8 cellular contexts compared by ENCODE assay signal in the genomic region with DNA sequence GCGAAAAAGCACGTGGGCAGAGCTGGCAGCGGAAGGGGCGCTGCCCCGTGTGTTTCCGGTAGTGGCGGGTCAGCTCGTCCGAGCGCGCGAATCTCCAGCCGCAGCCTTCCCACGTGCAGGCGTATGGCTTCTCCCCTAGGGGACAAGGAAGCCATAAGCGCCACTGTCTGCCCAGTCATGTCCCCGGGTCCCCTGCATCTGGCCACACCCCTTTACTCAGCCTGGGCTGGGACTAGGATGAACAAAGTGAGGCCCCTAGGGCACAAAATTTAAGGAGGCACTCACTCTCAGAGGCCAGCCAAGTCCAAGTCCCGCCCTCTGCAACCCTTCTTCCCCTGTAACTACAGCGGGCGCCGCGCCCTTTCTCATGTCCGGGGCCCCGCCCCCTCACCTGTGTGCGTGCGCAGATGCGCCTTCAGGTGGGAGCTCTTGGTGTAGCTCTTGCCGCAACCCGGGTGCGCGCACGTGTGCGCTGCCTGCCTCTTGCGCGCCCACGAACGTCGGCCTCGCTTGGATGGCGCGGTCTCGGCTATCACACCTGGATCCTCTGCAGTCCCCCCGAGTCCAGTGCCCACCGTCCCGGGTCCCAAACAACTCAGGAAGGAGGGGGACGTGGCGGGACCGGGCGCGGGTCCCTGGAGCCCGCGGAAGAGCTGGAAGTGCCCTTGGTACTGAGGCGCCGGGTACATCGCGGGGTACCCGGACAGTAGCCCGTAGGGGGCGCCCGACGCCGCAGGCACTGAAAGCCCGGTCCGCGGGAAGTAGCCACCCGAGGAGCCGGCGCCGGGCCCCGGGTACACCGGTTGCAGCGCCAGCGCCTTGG. TPM values are rescaled to one million over a fixed set of nuclear protein-coding genes. Genes with fewer than 3 reads are reported as not detected.
DNase-seq lines count a peak whose midpoint lies in the region; ATAC-seq and TF ChIP-seq lines count a peak whose summit lies in the region.

No MANE protein-coding gene starts in this region.

- H3K4me3 ChIP-seq in CD4-positive, CD25-positive, alpha-beta regulatory T cell (ENCODE audit: low read depth, low read length) = peak overlapping the region; percentile 13
- H3K4me3 ChIP-seq in Panc1 (ENCODE audit: low read depth in 2 of 2, low read length in 2 of 2) (peak overlapping the region; percentile 4 to 31; a peak in 3 of 4 replicates), parathyroid adenoma (ENCODE audit: low read depth, low read length) (peak overlapping the region; percentile 47), thyroid gland (replicated peaks in 1 of 3) (peak overlapping the region in 1 of 3 donors; percentile 33)

- peak overlapping the region; percentile 33 for H3K27ac ChIP-seq in CD4-positive, CD25-positive, alpha-beta regulatory T cell (ENCODE audit: insufficient read depth, low read length, poor library complexity, severe bottlenecking)
- H3K27ac ChIP-seq in Panc1 (ENCODE audit: low read length) = no peak overlapping the region
- no peak overlapping the region for H3K27ac ChIP-seq in parathyroid adenoma
- H3K27ac ChIP-seq in thyroid gland = peak overlapping the region in 1 of 3 donors; percentile 41

- no peaks in the 10 kb centered on the region for H3K36me3 ChIP-seq in CD4-positive, CD25-positive, alpha-beta regulatory T cell (ENCODE audit: control insufficient read depth, insufficient read depth, low read length)
- H3K36me3 ChIP-seq in Panc1 (ENCODE audit: control insufficient read depth, insufficient read depth, low read length) = no peaks in the 10 kb centered on the region
- no peaks in the 10 kb centered on the region for H3K36me3 ChIP-seq in parathyroid adenoma (ENCODE audit: control insufficient read depth, insufficient read depth, low read length)
- no peaks in the 10 kb centered on the region for H3K36me3 ChIP-seq in thyroid gland

- peak; percentile 76 to 96 (median 88) for DNase-seq in CD4-positive, CD25-positive, alpha-beta regulatory T cell
- DNase-seq in Panc1 (ENCODE audit: low read depth, low spot score) (no peak), germinal center (ENCODE audit: low spot score) (peak; percentile 93), thyroid gland (peak; percentile 93 to 94)
- peak; percentile 81 for DNase-seq in activated T-helper 9 cell treated with anti-CD3 and anti-CD28 coated beads, Interleukin-2, amount 50 U/mL, for 16 hours (ENCODE audit: low read depth)

- H3K79me2 ChIP-seq in parathyroid adenoma = no peaks in the 10 kb centered on the region

- TF ChIP-seq CTCF in Panc1 (IDR thresholded peaks at IDR 0.05) (peak; percentile 86), parathyroid adenoma (IDR thresholded peaks at IDR 0.05) (peak; percentile 63), thyroid gland (IDR thresholded peaks at IDR 0.05) (peak; percentile 44 to 74 (median 56))

- CTCF ChIA-PET in Panc1 (lab: Charles Lee) = interaction anchor here (0.6 kb wide), 1 partner anchor 280 kb away, joined by 4 read pairs; no protein-coding TSS in a partner anchor

- WGBS in thyroid gland, 2 donors = 10 to 17% methylated on average over 15 to 24 of the region's 73 CpGs

- peak overlapping the region; percentile 88 for H2AFZ ChIP-seq in parathyroid adenoma

- no peaks in the 10 kb centered on the region for H3K27me3 ChIP-seq in CD4-positive, CD25-positive, alpha-beta regulatory T cell (ENCODE audit: control insufficient read depth, insufficient read depth, low read length)
- no peaks in the 10 kb centered on the region for H3K27me3 ChIP-seq in Panc1 (ENCODE audit: control insufficient read depth, insufficient read depth, low read length)
- no peaks in the 10 kb centered on the region for H3K27me3 ChIP-seq in parathyroid adenoma (ENCODE audit: control insufficient read depth, insufficient read depth, low read length)
- H3K27me3 ChIP-seq in thyroid gland = no peaks in the 10 kb centered on the region

- POLR2A ChIA-PET in Panc1 (lab: Charles Lee) = no interaction called here

- peaks cover 0 to 6% of the 10 kb centered on the region in 2 experiments for H3K9me3 ChIP-seq in CD4-positive, CD25-positive, alpha-beta regulatory T cell (ENCODE audit: control insufficient read depth in 2 of 2, low read length in 2 of 2)
- no peaks in the 10 kb centered on the region; the same call in 1 of the 2 replicates for H3K9me3 ChIP-seq in Panc1 (ENCODE audit: control insufficient read depth, insufficient read depth, low read depth, low read length)
- H3K9me3 ChIP-seq in parathyroid adenoma (ENCODE audit: control insufficient read depth, low read length) = no peaks in the 10 kb centered on the region
- no peaks in the 10 kb centered on the region for H3K9me3 ChIP-seq in thyroid gland

- H3K36me3 Mint-ChIP-seq in CD4-positive, CD25-positive, alpha-beta regulatory T cell = no peaks in the 10 kb centered on the region

- peaks cover 0 to 3% (median 0%) of the 10 kb centered on the region in 7 donors for H3K9me3 Mint-ChIP-seq in CD4-positive, CD25-positive, alpha-beta regulatory T cell

- H3K9ac ChIP-seq in parathyroid adenoma = no peak overlapping the region

- peaks cover 30% of the 10 kb centered on the region for H3K4me1 ChIP-seq in CD4-positive, CD25-positive, alpha-beta regulatory T cell (ENCODE audit: control insufficient read depth, insufficient read depth, low read length, poor library complexity, severe bottlenecking)
- H3K4me1 ChIP-seq in Panc1 (ENCODE audit: control insufficient read depth, insufficient read depth, low read length) = no peaks in the 10 kb centered on the region
- H3K4me1 ChIP-seq in parathyroid adenoma = no peaks in the 10 kb centered on the region
- peaks cover 14 to 19% of the 10 kb centered on the region in 2 donors for H3K4me1 ChIP-seq in thyroid gland

- H3K4me2 ChIP-seq in parathyroid adenoma (ENCODE audit: low read length) = peak overlapping the region; percentile 62

- peaks cover 0 to 33% (median 11%) of the 10 kb centered on the region in 4 donors for H3K4me1 Mint-ChIP-seq in CD4-positive, CD25-positive, alpha-beta regulatory T cell

- no TSS peak for BruUV-seq in Panc1 (replicated peaks; lab: Mats Ljungman, UMichigan)

- ATAC-seq in CD4-positive, CD25-positive, alpha-beta regulatory T cell (ENCODE audit: low read depth in 2 of 2) = peak; percentile 60 to 73
- ATAC-seq in HG03565 (IDR thresholded peaks at IDR 0.05; ENCODE audit: unreplicated experiment) = peak; percentile 35
- ATAC-seq in Panc1 = peak; percentile 54
- ATAC-seq in GM18861 (IDR thresholded peaks at IDR 0.05; ENCODE audit: unreplicated experiment) = no peak

- intact Hi-C loops in Panc1 (cut with micrococcal nuclease; ENCODE audit: unreplicated experiment) (no loop called here), thyroid gland (cut with DNase I) (loop anchor here (10.0 kb wide), 1 partner anchor 50 kb away; a partner anchor contains a TSS)

- in situ Hi-C loops in Panc1 (cut with HindIII; ENCODE audit: low pct_unique_long_range_greater_than_20kb, low sequenced_read_pairs) = no loop called here

- peak overlapping the region; percentile 87 to 96 (median 94) for H3K4me3 Mint-ChIP-seq in CD4-positive, CD25-positive, alpha-beta regulatory T cell

- no peaks in the 10 kb centered on the region for H3K27me3 Mint-ChIP-seq in CD4-positive, CD25-positive, alpha-beta regulatory T cell

- peak overlapping the region in 2 of 3 donors; percentile 81 to 85 for H3K27ac Mint-ChIP-seq in CD4-positive, CD25-positive, alpha-beta regulatory T cell

- TF ChIP-seq POLR2A in thyroid gland (IDR thresholded peaks at IDR 0.05) = peak in 1 of 2 donors; percentile 43

RNA-seq across cellular contexts. Expression of a gene that starts 1.9 kb away (rescaled TPM):
- not detected for total RNA-seq in CD4-positive, CD25-positive, alpha-beta regulatory T cell
- under 1 TPM in 1 of 4 donors, not detected in 3; 0.23 TPM for polyA plus RNA-seq in CD4-positive, CD25-positive, alpha-beta regulatory T cell
- total RNA-seq in Panc1 (2021; ENCODE audit: unreplicated experiment) (0.10 TPM), thyroid gland (not detected)
- polyA plus RNA-seq in Panc1 (2012; ENCODE audit: insufficient read length) = not detected

RNA-seq across cellular contexts. Expression of a gene that starts 3.9 kb away (rescaled TPM):
- total RNA-seq in CD4-positive, CD25-positive, alpha-beta regulatory T cell = 20.2 TPM
- 10 to 100 TPM; 54.4 to 72.1 (median 63.6) TPM for polyA plus RNA-seq in CD4-positive, CD25-positive, alpha-beta regulatory T cell
- total RNA-seq in Panc1 (2021; ENCODE audit: unreplicated experiment) (78.9 TPM), thyroid gland (10 to 100 TPM; 35.4 to 67.3 (median 59.1) TPM)
- 130 TPM for polyA plus RNA-seq in Panc1 (2012; ENCODE audit: insufficient read length)

RNA-seq across cellular contexts. Expression of a gene that starts 5.8 kb away (rescaled TPM):
- 40.0 TPM for total RNA-seq in CD4-positive, CD25-positive, alpha-beta regulatory T cell
- 10 to 100 TPM; 15.1 to 17.6 (median 16.1) TPM for polyA plus RNA-seq in CD4-positive, CD25-positive, alpha-beta regulatory T cell
- total RNA-seq in Panc1 (2021; ENCODE audit: unreplicated experiment) (15.6 TPM), thyroid gland (10 to 100 TPM; 31.2 to 63.7 (median 46.7) TPM)
- polyA plus RNA-seq in Panc1 (2012; ENCODE audit: insufficient read length) = 15.0 TPM

RNA-seq across cellular contexts. Expression of a gene that starts 34.0 kb away (rescaled TPM):
- total RNA-seq in CD4-positive, CD25-positive, alpha-beta regulatory T cell = 0.54 TPM
- polyA plus RNA-seq in CD4-positive, CD25-positive, alpha-beta regulatory T cell = under 1 TPM in 1 of 4 donors, not detected in 3; 0.14 TPM
- total RNA-seq in Panc1 (2021; ENCODE audit: unreplicated experiment) = 1.6 TPM
- 1.7 TPM for polyA plus RNA-seq in Panc1 (2012; ENCODE audit: insufficient read length)
- total RNA-seq in thyroid gland = not detected

RNA-seq across cellular contexts. Expression of a gene that starts 46.8 kb away (rescaled TPM):
- 0.94 TPM for total RNA-seq in CD4-positive, CD25-positive, alpha-beta regulatory T cell
- polyA plus RNA-seq in CD4-positive, CD25-positive, alpha-beta regulatory T cell = 1 to 10 TPM in 1 of 4 donors, under 1 TPM in 2, not detected in 1; 0.05 to 1.8 (median 0.52) TPM
- 3.1 TPM for total RNA-seq in Panc1 (2021; ENCODE audit: unreplicated experiment)
- polyA plus RNA-seq in Panc1 (2012; ENCODE audit: insufficient read length) = 7.5 TPM
- under 1 TPM in 1 of 4 donors, not detected in 3; 0.56 TPM for total RNA-seq in thyroid gland
